ENCODE assay signal across 1 cellular context in genomic region chr5:141356950-141357349, GRCh38.
TF ChIP-seq lines count a peak whose summit lies in the region.

No MANE protein-coding gene starts in this region.

TF ChIP-seq in SK-N-SH treated with all-trans-retinoic acid at 6 μM for 48 hours, 23 proteins besides CTCF, POLR2A, EP300 and RAD21 (continued from another document):
- TF ChIP-seq CSRNP3 (CRISPR knock-in tag; IDR thresholded peaks at IDR 0.05) (no peak), GLIS3 (CRISPR knock-in tag; IDR thresholded peaks at IDR 0.05) (no peak), TCF4 (CRISPR knock-in tag; IDR thresholded peaks at IDR 0.05; ENCODE audit: borderline replicate concordance) (no peak), ZNF565 (CRISPR knock-in tag; conservative IDR thresholded peaks at IDR 0.05; ENCODE audit: low read depth) (no peak), ZNF70 (CRISPR knock-in tag; IDR thresholded peaks at IDR 0.05) (no peak), SNAI2 (CRISPR knock-in tag; IDR thresholded peaks at IDR 0.05) (no peak), ARNTL (CRISPR knock-in tag; IDR thresholded peaks at IDR 0.05; ENCODE audit: borderline replicate concordance, low read depth) (no peak), ZFP30 (CRISPR knock-in tag; IDR thresholded peaks at IDR 0.05) (no peak), ZFP3 (CRISPR knock-in tag; IDR thresholded peaks at IDR 0.05) (no peak), ZC3H10 (CRISPR knock-in tag; IDR thresholded peaks at IDR 0.05) (no peak), PPARA (CRISPR knock-in tag; IDR thresholded peaks at IDR 0.05; ENCODE audit: borderline replicate concordance) (no peak)
- TF ChIP-seq, protein P1, sequence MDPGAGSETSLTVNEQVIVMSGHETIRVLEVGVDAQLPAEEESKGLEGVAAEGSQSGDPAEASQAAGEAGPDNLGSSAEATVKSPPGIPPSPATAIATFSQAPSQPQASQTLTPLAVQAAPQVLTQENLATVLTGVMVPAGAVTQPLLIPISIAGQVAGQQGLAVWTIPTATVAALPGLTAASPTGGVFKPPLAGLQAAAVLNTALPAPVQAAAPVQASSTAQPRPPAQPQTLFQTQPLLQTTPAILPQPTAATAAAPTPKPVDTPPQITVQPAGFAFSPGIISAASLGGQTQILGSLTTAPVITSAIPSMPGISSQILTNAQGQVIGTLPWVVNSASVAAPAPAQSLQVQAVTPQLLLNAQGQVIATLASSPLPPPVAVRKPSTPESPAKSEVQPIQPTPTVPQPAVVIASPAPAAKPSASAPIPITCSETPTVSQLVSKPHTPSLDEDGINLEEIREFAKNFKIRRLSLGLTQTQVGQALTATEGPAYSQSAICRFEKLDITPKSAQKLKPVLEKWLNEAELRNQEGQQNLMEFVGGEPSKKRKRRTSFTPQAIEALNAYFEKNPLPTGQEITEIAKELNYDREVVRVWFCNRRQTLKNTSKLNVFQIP (CRISPR knock-in tag; IDR thresholded peaks at IDR 0.05; ENCODE audit: borderline replicate concordance, low read depth), result no peak
